Comparison of ENCODE assay signal across 9 cellular contexts in the genomic region with DNA sequence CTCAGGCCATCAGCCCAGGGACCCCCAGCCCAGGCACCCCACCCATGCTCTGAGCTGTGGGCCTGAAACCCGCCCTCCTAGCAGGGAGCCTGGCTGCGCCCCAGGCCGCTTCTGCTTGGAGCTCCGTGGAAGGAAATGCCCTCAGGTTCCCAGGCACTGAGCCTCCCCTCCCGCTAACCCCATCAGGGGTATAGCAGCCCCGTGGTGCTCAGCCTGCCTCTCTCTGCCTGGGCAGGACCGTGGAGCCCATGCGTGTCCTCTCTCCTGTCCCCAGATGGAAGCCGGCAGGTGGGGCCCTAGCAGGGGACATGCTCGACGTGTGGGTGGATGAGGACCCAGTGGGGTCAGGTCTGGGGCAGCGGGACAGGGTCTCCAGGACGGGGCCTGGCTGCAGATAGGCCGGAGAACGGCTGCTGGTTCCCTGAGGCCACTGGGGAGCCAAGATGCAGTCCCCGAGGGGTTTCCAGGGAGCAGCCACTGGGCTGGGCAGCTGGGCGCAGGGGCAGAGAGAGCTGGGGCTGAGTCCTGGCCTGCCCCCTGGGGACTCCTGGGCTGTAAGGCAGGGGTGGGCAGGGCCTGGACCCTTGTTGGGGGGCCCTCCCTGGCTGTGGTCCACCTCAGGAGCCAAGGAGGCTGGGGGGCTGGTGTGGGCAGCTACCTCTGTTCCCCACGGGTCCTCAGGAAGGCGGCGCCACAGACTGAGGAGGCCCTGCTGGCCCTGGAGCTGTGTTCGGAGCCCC.
A peak's percentile ranks its signal among the peaks of the same experiment; 100 is the strongest.
DNase-seq lines count a peak whose midpoint lies in the region; ATAC-seq and TF ChIP-seq lines count a peak whose summit lies in the region.
"Had no signal": no experiment of that assay in that cellular context is flagged by ENCODE, and none has a peak within 500 bp of the region (broad histone marks: within the 10 kb centered on the region; RNA-seq: fewer than 3 reads in every experiment).

No MANE protein-coding gene starts in this region.

- POLR2A ChIA-PET in naive thymus-derived CD4-positive, alpha-beta T cell (lab: Charles Lee): interaction anchor here (0.6 to 2.8 kb wide), 15 partner anchors 15 to 1163 kb away, joined by 3 to 12 read pairs (median 4); partner anchors contain the start of genes FAAP20 and SKI

- H3K4me1 ChIP-seq in heart right ventricle (peaks cover 40 to 100% (median 63%) of the 10 kb centered on the region in 9 donors), upper lobe of left lung (peaks cover 47 to 62% (median 52%) of the 10 kb centered on the region in 4 donors)
- H3K4me1 ChIP-seq in naive thymus-derived CD4-positive, alpha-beta T cell (ENCODE audit: control insufficient read depth in 2 of 2, insufficient read depth in 2 of 2, low read length in 2 of 2): peaks cover 29 to 42% of the 10 kb centered on the region in 2 donors

- peaks cover 0 to 24% (median 0%) of the 10 kb centered on the region in 7 donors for H3K27me3 ChIP-seq in heart right ventricle
- no peaks in the 10 kb centered on the region for H3K27me3 ChIP-seq in naive thymus-derived CD4-positive, alpha-beta T cell (ENCODE audit: control insufficient read depth in 2 of 2, insufficient read depth in 2 of 2, low read length in 2 of 2)
- H3K27me3 ChIP-seq in upper lobe of left lung: peaks cover 0 to 7% (median 0%) of the 10 kb centered on the region in 4 donors
- H3K27me3 ChIP-seq in brain microvascular endothelial cell (replicated peaks): no peaks in the 10 kb centered on the region

- WGBS in heart right ventricle, 2 donors: 75 to 76% methylated on average over 21 of the region's 21 CpGs
- 61 to 72% methylated on average over 7 to 18 of the region's 21 CpGs for WGBS in upper lobe of left lung, 2 donors

- peak overlapping the region in 9 of 10 donors; percentile 84 to 96 (median 91) for H3K27ac ChIP-seq in heart right ventricle
- H3K27ac ChIP-seq in naive thymus-derived CD4-positive, alpha-beta T cell (ENCODE audit: low read depth, low read length): peak overlapping the region; percentile 84
- peak overlapping the region; percentile 88 to 95 (median 94) for H3K27ac ChIP-seq in upper lobe of left lung
- H3K27ac ChIP-seq in brain microvascular endothelial cell: no peak overlapping the region

- ATAC-seq in heart right ventricle: no peak
- no peak for ATAC-seq in activated naive CD8-positive, alpha-beta T cell treated with anti-CD3 and anti-CD28 coated beads, Interleukin-2, amount 50 U/mL, for 24 hours
- ATAC-seq in naive thymus-derived CD4-positive, alpha-beta T cell: no peak
- no peak for ATAC-seq in upper lobe of left lung (ENCODE audit: low FRiP score in 2 of 2)
- ATAC-seq in GM19455 (IDR thresholded peaks at IDR 0.05; ENCODE audit: unreplicated experiment): no peak

- no peak overlapping the region for H3K4me3 Mint-ChIP-seq in activated naive CD8-positive, alpha-beta T cell treated with anti-CD3 and anti-CD28 coated beads, Interleukin-2, amount 50 U/mL, for 24 hours
- H3K4me3 Mint-ChIP-seq in naive thymus-derived CD4-positive, alpha-beta T cell: peak overlapping the region; percentile 12 to 73 (median 64)
- no peak overlapping the region for H3K4me3 Mint-ChIP-seq in glutamatergic neuron (ENCODE audit: unreplicated experiment)

- peaks cover 16% of the 10 kb centered on the region for H3K4me1 Mint-ChIP-seq in activated naive CD8-positive, alpha-beta T cell treated with anti-CD3 and anti-CD28 coated beads, Interleukin-2, amount 50 U/mL, for 24 hours
- H3K4me1 Mint-ChIP-seq in naive thymus-derived CD4-positive, alpha-beta T cell: peaks cover 0 to 19% (median 12%) of the 10 kb centered on the region in 7 donors
- no peaks in the 10 kb centered on the region for H3K4me1 Mint-ChIP-seq in glutamatergic neuron (ENCODE audit: low read depth, unreplicated experiment)

- no peak for TF ChIP-seq EP300 in upper lobe of left lung (IDR thresholded peaks at IDR 0.05)

- in situ Hi-C loops in brain microvascular endothelial cell (cut with HindIII; ENCODE audit: low pct_ligation_motif_present, low sequenced_read_pairs): loop anchor here (25.0 kb wide), 1 partner anchor 104 kb away; no protein-coding TSS in a partner anchor

- no peak for DNase-seq in heart right ventricle
- no peak for DNase-seq in cardiac septum (ENCODE audit: low spot score)
- DNase-seq in activated naive CD8-positive, alpha-beta T cell treated with anti-CD3 and anti-CD28 coated beads, Interleukin-2, amount 50 U/mL, for 24 hours: no peak
- no peak for DNase-seq in naive thymus-derived CD4-positive, alpha-beta T cell
- DNase-seq in upper lobe of left lung: no peak
- DNase-seq in glutamatergic neuron: no peak
- no peak for DNase-seq in brain microvascular endothelial cell
- DNase-seq: NCI-H187 treated with DMSO at 0.1 percent for 48 hours had no signal

- no peaks in the 10 kb centered on the region for H3K36me3 ChIP-seq in heart right ventricle
- no peaks in the 10 kb centered on the region for H3K36me3 ChIP-seq in naive thymus-derived CD4-positive, alpha-beta T cell (ENCODE audit: control insufficient read depth in 2 of 3, insufficient read depth in 3 of 3, low read length in 3 of 3)
- no peaks in the 10 kb centered on the region for H3K36me3 ChIP-seq in upper lobe of left lung
- H3K36me3 ChIP-seq in brain microvascular endothelial cell (replicated peaks): no peaks in the 10 kb centered on the region

- no peaks in the 10 kb centered on the region for H3K27me3 Mint-ChIP-seq in activated naive CD8-positive, alpha-beta T cell treated with anti-CD3 and anti-CD28 coated beads, Interleukin-2, amount 50 U/mL, for 24 hours
- H3K27me3 Mint-ChIP-seq in naive thymus-derived CD4-positive, alpha-beta T cell: no peaks in the 10 kb centered on the region
- H3K27me3 Mint-ChIP-seq in glutamatergic neuron (ENCODE audit: unreplicated experiment): no peaks in the 10 kb centered on the region

- H3K27ac Mint-ChIP-seq in activated naive CD8-positive, alpha-beta T cell treated with anti-CD3 and anti-CD28 coated beads, Interleukin-2, amount 50 U/mL, for 24 hours: peak overlapping the region; percentile 31
- peak overlapping the region in 8 of 9 donors; percentile 38 to 86 (median 65) for H3K27ac Mint-ChIP-seq in naive thymus-derived CD4-positive, alpha-beta T cell
- H3K27ac Mint-ChIP-seq in glutamatergic neuron (ENCODE audit: unreplicated experiment): no peak overlapping the region

- intact Hi-C loops in heart right ventricle (cut with DNase I): loop anchor here in 8 of 10 donors (1.0 to 10.0 kb wide), 8 partner anchors 66 to 121 kb away; partner anchors contain the start of gene FAAP20 (in 4 of the 8)
- intact Hi-C loops in cardiac septum (cut with DNase I): loop anchor here (2.0 to 10.0 kb wide), 4 partner anchors 69 to 209 kb away; partner anchors contain the start of gene PANK4
- intact Hi-C loops in naive thymus-derived CD4-positive, alpha-beta T cell (cut with micrococcal nuclease): loop anchor here (1.0 to 10.0 kb wide), 7 partner anchors 15 to 121 kb away; no protein-coding TSS in a partner anchor

- H3K9me3 Mint-ChIP-seq in activated naive CD8-positive, alpha-beta T cell treated with anti-CD3 and anti-CD28 coated beads, Interleukin-2, amount 50 U/mL, for 24 hours: no peaks in the 10 kb centered on the region
- no peaks in the 10 kb centered on the region for H3K9me3 Mint-ChIP-seq in naive thymus-derived CD4-positive, alpha-beta T cell
- no peaks in the 10 kb centered on the region for H3K9me3 Mint-ChIP-seq in glutamatergic neuron (ENCODE audit: unreplicated experiment)

- TF ChIP-seq POLR2A in upper lobe of left lung (IDR thresholded peaks at IDR 0.05): no peak

- H3K9me3 ChIP-seq in heart right ventricle: no peaks in the 10 kb centered on the region
- no peaks in the 10 kb centered on the region for H3K9me3 ChIP-seq in naive thymus-derived CD4-positive, alpha-beta T cell (ENCODE audit: control insufficient read depth in 2 of 3, low read length in 3 of 3)
- H3K9me3 ChIP-seq in upper lobe of left lung: no peaks in the 10 kb centered on the region

- CTCF ChIA-PET in naive thymus-derived CD4-positive, alpha-beta T cell (lab: Charles Lee): interaction anchor here (0.6 to 2.7 kb wide), 10 partner anchors 9 to 126 kb away, joined by 3 to 20 read pairs (median 4); partner anchors contain the start of gene FAAP20

- H3K36me3 Mint-ChIP-seq in activated naive CD8-positive, alpha-beta T cell treated with anti-CD3 and anti-CD28 coated beads, Interleukin-2, amount 50 U/mL, for 24 hours (ENCODE audit: low read depth): no peaks in the 10 kb centered on the region
- no peaks in the 10 kb centered on the region for H3K36me3 Mint-ChIP-seq in naive thymus-derived CD4-positive, alpha-beta T cell
- H3K36me3 Mint-ChIP-seq in glutamatergic neuron (ENCODE audit: unreplicated experiment): no peaks in the 10 kb centered on the region

- TF ChIP-seq CTCF in heart right ventricle (IDR thresholded peaks at IDR 0.05): no peak
- no peak for TF ChIP-seq CTCF in upper lobe of left lung (IDR thresholded peaks at IDR 0.05)
- TF ChIP-seq CTCF in glutamatergic neuron (IDR thresholded peaks at IDR 0.05; ENCODE audit: partially characterized antibody, unreplicated experiment): no peak
- no peak for TF ChIP-seq CTCF in brain microvascular endothelial cell (IDR thresholded peaks at IDR 0.05; ENCODE audit: low read depth, low read length, missing control alignments)

- H3K4me3 ChIP-seq in heart right ventricle (peak overlapping the region in 2 of 10 donors; percentile 66 to 80), upper lobe of left lung (peak overlapping the region in 1 of 4 donors; percentile 66), brain microvascular endothelial cell (ENCODE audit: low read depth, low read length) (no peak overlapping the region)
- peak overlapping the region; percentile 55 for H3K4me3 ChIP-seq in naive thymus-derived CD4-positive, alpha-beta T cell (ENCODE audit: low read length)

Comparison
In these comparisons a context has a peak if more than half of its experiments do, and no peak if none do; other contexts are left out.
1. H3K4me3 Mint-ChIP-seq: peak in naive thymus-derived CD4-positive, alpha-beta T cell (10 of 10); none in activated naive CD8-positive, alpha-beta T cell treated with anti-CD3 and anti-CD28 coated beads, Interleukin-2, amount 50 U/mL, for 24 hours (single experiment) and glutamatergic neuron (single experiment).